10 cellular contexts compared by ENCODE assay signal in genomic region chr4:140308366-140309123, GRCh38.
DNase-seq lines count a peak whose midpoint lies in the region; ATAC-seq and TF ChIP-seq lines count a peak whose summit lies in the region.
"Had no signal": no experiment of that assay in that cellular context is flagged by ENCODE, and none has a peak within 500 bp of the region (broad histone marks: within the 10 kb centered on the region; RNA-seq: fewer than 3 reads in every experiment).

No MANE protein-coding gene starts in this region.

- no peaks in the 10 kb centered on the region for H3K27me3 Mint-ChIP-seq in endothelial cell (ENCODE audit: unreplicated experiment)

- H3K79me2 ChIP-seq in OCI-LY7 (ENCODE audit: insufficient read depth, low read depth, low read length): no peaks in the 10 kb centered on the region

- no peaks in the 10 kb centered on the region for H3K36me3 ChIP-seq in SJCRH30
- no peaks in the 10 kb centered on the region for H3K36me3 ChIP-seq in skeletal muscle satellite cell (ENCODE audit: insufficient read depth, low read length)
- H3K36me3 ChIP-seq in OCI-LY7 (ENCODE audit: insufficient read depth, low read length): no peaks in the 10 kb centered on the region
- H3K36me3 ChIP-seq: tibial nerve had no signal

- no peaks in the 10 kb centered on the region for H4K20me1 ChIP-seq in OCI-LY7 (ENCODE audit: insufficient read depth, low read length)

- peak overlapping the region; percentile 64 for H3K9ac ChIP-seq in skeletal muscle satellite cell (ENCODE audit: low read depth, low read length)

- no peak overlapping the region for H3K4me3 ChIP-seq in SJCRH30
- H3K4me3 ChIP-seq in skeletal muscle satellite cell (ENCODE audit: low read length): no peak overlapping the region
- H3K4me3 ChIP-seq in OCI-LY7 (ENCODE audit: low read depth, low read length, poor library complexity, severe bottlenecking): no peak overlapping the region
- H3K4me3 ChIP-seq: tibial nerve had no signal

- no peaks in the 10 kb centered on the region for H3K36me3 Mint-ChIP-seq in endothelial cell (ENCODE audit: low read depth, unreplicated experiment)

- no TSS peak for BruUV-seq in OCI-LY7 (replicated peaks; lab: Mats Ljungman, UMichigan)

- H3K27ac Mint-ChIP-seq in endothelial cell (ENCODE audit: unreplicated experiment): no peak overlapping the region

- H3K4me2 ChIP-seq in skeletal muscle satellite cell (ENCODE audit: low read length): peak overlapping the region; percentile 47
- H3K4me2 ChIP-seq in OCI-LY7 (ENCODE audit: low read length): no peak overlapping the region

- POLR2A ChIA-PET in OCI-LY7 (lab: Charles Lee): interaction anchor here (0.5 to 0.6 kb wide), 2 partner anchors 11 to 658 kb away, joined by 3 read pairs; no protein-coding TSS in a partner anchor

- intact Hi-C loops in OCI-LY7 (cut with micrococcal nuclease; ENCODE audit: unreplicated experiment): no loop called here

- no peak for TF ChIP-seq CTCF in foreskin keratinocyte (conservative IDR thresholded peaks at IDR 0.05)
- TF ChIP-seq CTCF in endothelial cell (IDR thresholded peaks at IDR 0.05; ENCODE audit: unreplicated experiment): no peak
- TF ChIP-seq CTCF in OCI-LY7 (conservative IDR thresholded peaks at IDR 0.05; ENCODE audit: low read length): no peak

- H3K27ac ChIP-seq in SJCRH30: peak overlapping the region; percentile 16; the same call in 1 of the 2 replicates
- peak overlapping the region; percentile 16 for H3K27ac ChIP-seq in foreskin keratinocyte
- H3K27ac ChIP-seq in OCI-LY7 (ENCODE audit: low read depth, low read length, poor library complexity, severe bottlenecking): no peak overlapping the region
- H3K27ac ChIP-seq: tibial nerve had no signal

- no peak overlapping the region for H2AFZ ChIP-seq in OCI-LY7 (ENCODE audit: low read length)

- H3K9me3 Mint-ChIP-seq in endothelial cell (ENCODE audit: unreplicated experiment): no peaks in the 10 kb centered on the region

- H3K4me3 Mint-ChIP-seq in endothelial cell (ENCODE audit: unreplicated experiment): no peak overlapping the region

- H3K27me3 ChIP-seq in SJCRH30 (no peaks in the 10 kb centered on the region), foreskin keratinocyte (no peaks in the 10 kb centered on the region), skeletal muscle satellite cell (ENCODE audit: control insufficient read depth, insufficient read depth, low read length) (no peaks in the 10 kb centered on the region)
- H3K27me3 ChIP-seq: tibial nerve had no signal

- H3K4me1 Mint-ChIP-seq in endothelial cell (ENCODE audit: unreplicated experiment): peaks cover 21% of the 10 kb centered on the region

- H3K9me2 ChIP-seq in OCI-LY7 (ENCODE audit: insufficient read depth, low read length): no peaks in the 10 kb centered on the region

- DNase-seq in SJCRH30 (peak; percentile 23 to 39), foreskin keratinocyte (peak; percentile 84 to 92), DMS114 treated with DMSO at 0.1 percent for 48 hours (lab: John Stamatoyannopoulos, UW; ENCODE audit: unreplicated experiment) (no peak), endothelial cell (ENCODE audit: low spot score) (no peak), cerebellar cortex (ENCODE audit: low spot score) (no peak), OCI-LY7 (ENCODE audit: low spot score) (no peak)
- DNase-seq: activated T-cell treated with anti-CD3 and anti-CD28 coated beads, Interleukin-2, amount 50 U/mL, for 1 hour had no signal

- H3K4me1 ChIP-seq in SJCRH30: peaks cover 4% of the 10 kb centered on the region; the same call in 1 of the 2 replicates
- H3K4me1 ChIP-seq in foreskin keratinocyte: peaks cover 11% of the 10 kb centered on the region
- peaks cover 36% of the 10 kb centered on the region for H3K4me1 ChIP-seq in skeletal muscle satellite cell (ENCODE audit: control insufficient read depth, insufficient read depth, low read length)
- H3K4me1 ChIP-seq in OCI-LY7 (ENCODE audit: insufficient read depth, low read length, poor library complexity, severe bottlenecking): no peaks in the 10 kb centered on the region

- H3K9me3 ChIP-seq in SJCRH30 (replicated peaks) (no peaks in the 10 kb centered on the region), skeletal muscle satellite cell (replicated peaks; ENCODE audit: low read length) (no peaks in the 10 kb centered on the region), OCI-LY7 (ENCODE audit: low read length) (no peaks in the 10 kb centered on the region)
- H3K9me3 ChIP-seq: tibial nerve had no signal

- CTCF ChIA-PET in OCI-LY7 (lab: Charles Lee; ENCODE audit: unreplicated experiment): no interaction called here

- ATAC-seq in GM21576 (IDR thresholded peaks at IDR 0.05; ENCODE audit: unreplicated experiment): peak; percentile 55
- ATAC-seq in foreskin keratinocyte: peak; percentile 98

Comparison
In these comparisons a context has a peak if more than half of its experiments do, and no peak if none do; other contexts are left out.
1. DNase-seq: peak in SJCRH30 (2 of 2) and foreskin keratinocyte (2 of 2); none in DMS114 treated with DMSO at 0.1 percent for 48 hours (single experiment), endothelial cell (single experiment), cerebellar cortex (single experiment) and OCI-LY7 (single experiment).